ENCODE assay signal across 7 cellular contexts in the genomic region with DNA sequence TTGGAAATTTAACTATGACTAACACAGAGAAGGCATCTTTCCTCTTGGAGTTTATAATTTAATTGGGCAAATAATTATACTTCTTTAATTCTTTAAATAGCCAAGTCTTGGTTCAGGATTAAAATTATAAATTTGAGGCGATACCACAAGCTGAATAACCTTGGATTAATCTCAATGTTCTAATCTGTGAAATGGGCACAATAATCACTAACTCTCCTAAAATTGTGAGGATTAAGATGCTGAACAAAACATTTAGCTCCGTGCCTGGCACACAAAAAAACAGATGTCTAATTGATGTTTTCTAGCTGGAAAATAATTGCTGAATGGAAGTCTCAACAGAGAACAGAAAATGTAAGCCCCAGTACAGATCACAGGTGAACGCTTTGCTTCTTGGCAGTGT.
"Had no signal": no experiment of that assay in that cellular context is flagged by ENCODE, and none has a peak within 500 bp of the region (broad histone marks: within the 10 kb centered on the region; RNA-seq: fewer than 3 reads in every experiment).

No MANE protein-coding gene starts in this region.

- H3K4me2 ChIP-seq: KMS-11 had no signal

- DNase-seq: IMR-90, KBM-7, KG1 had no signal

- H3K27ac ChIP-seq: HL-60, KMS-11 had no signal

- H3K4me1 Mint-ChIP-seq: IgD-negative memory B cell had no signal

- FAIRE-seq: HTR-8/SVneo had no signal

- H3K27me3 Mint-ChIP-seq: IgD-negative memory B cell had no signal

- H3K4me3 Mint-ChIP-seq: IgD-negative memory B cell had no signal

- H3K9ac ChIP-seq: KMS-11 had no signal
